In genomic region chr21:34881894-34882371, GRCh38 we compare ENCODE assay signal across 9 cellular contexts.
A peak's percentile ranks its signal among the peaks of the same experiment; 100 is the strongest.
DNase-seq lines count a peak whose midpoint lies in the region; ATAC-seq and TF ChIP-seq lines count a peak whose summit lies in the region.
"Had no signal": no experiment of that assay in that cellular context is flagged by ENCODE, and none has a peak within 500 bp of the region (broad histone marks: within the 10 kb centered on the region; RNA-seq: fewer than 3 reads in every experiment).

No MANE protein-coding gene starts in this region.

- H3K9me2 ChIP-seq in hepatocyte (replicated peaks; ENCODE audit: insufficient read depth), result no peaks in the 10 kb centered on the region

- H2AFZ ChIP-seq in hepatocyte, result no peak overlapping the region

- TF ChIP-seq CTCF in hepatocyte (IDR thresholded peaks at IDR 0.05; ENCODE audit: poor library complexity) (no peak), upper lobe of right lung (IDR thresholded peaks at IDR 0.05) (no peak)

- CTCF ChIA-PET in activated naive CD4-positive, alpha-beta T cell treated with anti-CD3 and anti-CD28 coated beads, Interleukin-2, amount 10 ng/mL, durations not matched to agents 7 days and 5 days (lab: Charles Lee), result no interaction called here
- CTCF ChIA-PET in activated CD4-positive, alpha-beta memory T cell treated with anti-CD3 and anti-CD28 coated beads, Interleukin-2, amount 10 ng/mL, durations not matched to agents 7 days and 5 days (lab: Charles Lee), result interaction anchor here (1.1 kb wide), 1 partner anchor 52 kb away, joined by 4 read pairs; no protein-coding TSS in a partner anchor

- H3K36me3 Mint-ChIP-seq in activated naive CD4-positive, alpha-beta T cell treated with anti-CD3 and anti-CD28 coated beads, Interleukin-2, amount 50 U/mL, for 72 hours, result peaks cover 50 to 57% of the 10 kb centered on the region in 2 donors
- peaks cover 42% of the 10 kb centered on the region for H3K36me3 Mint-ChIP-seq in activated naive CD4-positive, alpha-beta T cell treated with anti-CD3 and anti-CD28 coated beads, Interleukin-2, amount 10 ng/mL, durations not matched to agents 7 days and 5 days
- peaks cover 67% of the 10 kb centered on the region for H3K36me3 Mint-ChIP-seq in activated CD4-positive, alpha-beta memory T cell treated with anti-CD3 and anti-CD28 coated beads, Interleukin-2, amount 10 ng/mL, durations not matched to agents 7 days and 5 days (ENCODE audit: low read depth)

- peak overlapping the region; percentile 87 for H3K4me2 ChIP-seq in hepatocyte

- H3K4me3 Mint-ChIP-seq in activated naive CD4-positive, alpha-beta T cell treated with anti-CD3 and anti-CD28 coated beads, Interleukin-2, amount 10 ng/mL, durations not matched to agents 7 days and 5 days, result no peak overlapping the region
- peak overlapping the region; percentile 42 for H3K4me3 Mint-ChIP-seq in activated CD4-positive, alpha-beta memory T cell treated with anti-CD3 and anti-CD28 coated beads, Interleukin-2, amount 10 ng/mL, durations not matched to agents 7 days and 5 days

- H4K20me1 ChIP-seq in hepatocyte (ENCODE audit: insufficient read depth, poor library complexity, severe bottlenecking), result peaks cover 6% of the 10 kb centered on the region

- H3K4me1 Mint-ChIP-seq in activated naive CD4-positive, alpha-beta T cell treated with anti-CD3 and anti-CD28 coated beads, Interleukin-2, amount 10 ng/mL, durations not matched to agents 7 days and 5 days, result peaks cover 66% of the 10 kb centered on the region
- peaks cover 69% of the 10 kb centered on the region for H3K4me1 Mint-ChIP-seq in activated CD4-positive, alpha-beta memory T cell treated with anti-CD3 and anti-CD28 coated beads, Interleukin-2, amount 10 ng/mL, durations not matched to agents 7 days and 5 days

- intact Hi-C loops in upper lobe of right lung (cut with DNase I), result no loop called here

- peaks cover 23% of the 10 kb centered on the region for H3K4me1 ChIP-seq in hepatocyte (ENCODE audit: insufficient read depth)
- peaks cover 34% of the 10 kb centered on the region for H3K4me1 ChIP-seq in upper lobe of right lung

- peak; percentile 50 to 57 for ATAC-seq in activated naive CD4-positive, alpha-beta T cell treated with anti-CD3 and anti-CD28 coated beads, Interleukin-2, amount 50 U/mL, for 72 hours
- ATAC-seq in upper lobe of right lung, result no peak

- H3K27me3 ChIP-seq in hepatocyte (no peaks in the 10 kb centered on the region), upper lobe of right lung (no peaks in the 10 kb centered on the region)

- peak overlapping the region; percentile 67 to 74 for H3K27ac Mint-ChIP-seq in activated naive CD4-positive, alpha-beta T cell treated with anti-CD3 and anti-CD28 coated beads, Interleukin-2, amount 50 U/mL, for 72 hours
- no peak overlapping the region for H3K27ac Mint-ChIP-seq in activated naive CD4-positive, alpha-beta T cell treated with anti-CD3 and anti-CD28 coated beads, Interleukin-2, amount 10 ng/mL, durations not matched to agents 7 days and 5 days
- H3K27ac Mint-ChIP-seq in activated CD4-positive, alpha-beta memory T cell treated with anti-CD3 and anti-CD28 coated beads, Interleukin-2, amount 10 ng/mL, durations not matched to agents 7 days and 5 days, result peak overlapping the region; percentile 32

- peaks cover 81% of the 10 kb centered on the region for H3K79me2 ChIP-seq in hepatocyte

- no peaks in the 10 kb centered on the region for H3K36me3 ChIP-seq in hepatocyte (replicated peaks; ENCODE audit: insufficient read depth, low read depth)
- peaks cover 27% of the 10 kb centered on the region for H3K36me3 ChIP-seq in upper lobe of right lung

- DNase-seq in activated naive CD4-positive, alpha-beta T cell treated with anti-CD3 and anti-CD28 coated beads, Interleukin-2, amount 50 U/mL, for 72 hours (ENCODE audit: low spot score in 2 of 2), result no peak
- DNase-seq in activated naive CD4-positive, alpha-beta T cell treated with anti-CD3 and anti-CD28 coated beads, Interleukin-2, amount 10 ng/mL, durations not matched to agents 7 days and 5 days, result no peak
- no peak for DNase-seq in activated CD4-positive, alpha-beta memory T cell treated with anti-CD3 and anti-CD28 coated beads, Interleukin-2, amount 10 ng/mL, durations not matched to agents 7 days and 5 days
- no peak for DNase-seq in hepatocyte (ENCODE audit: low spot score)
- DNase-seq in upper lobe of right lung, result no peak
- no peak for DNase-seq in NCI-H2196 treated with DMSO at 0.1 percent for 48 hours (lab: John Stamatoyannopoulos, UW; ENCODE audit: unreplicated experiment)
- no peak for DNase-seq in cortex of kidney (lab: John Stamatoyannopoulos, UW)
- DNase-seq in NCI-H1694 treated with DMSO at 0.1 percent for 48 hours (lab: John Stamatoyannopoulos, UW), result no peak
- DNase-seq: posterior cingulate gyrus had no signal

- H3K9me3 Mint-ChIP-seq in activated naive CD4-positive, alpha-beta T cell treated with anti-CD3 and anti-CD28 coated beads, Interleukin-2, amount 50 U/mL, for 72 hours, result no peaks in the 10 kb centered on the region
- H3K9me3 Mint-ChIP-seq in activated naive CD4-positive, alpha-beta T cell treated with anti-CD3 and anti-CD28 coated beads, Interleukin-2, amount 10 ng/mL, durations not matched to agents 7 days and 5 days, result no peaks in the 10 kb centered on the region
- H3K9me3 Mint-ChIP-seq in activated CD4-positive, alpha-beta memory T cell treated with anti-CD3 and anti-CD28 coated beads, Interleukin-2, amount 10 ng/mL, durations not matched to agents 7 days and 5 days, result no peaks in the 10 kb centered on the region

- H3K27me3 Mint-ChIP-seq in activated naive CD4-positive, alpha-beta T cell treated with anti-CD3 and anti-CD28 coated beads, Interleukin-2, amount 10 ng/mL, durations not matched to agents 7 days and 5 days, result no peaks in the 10 kb centered on the region
- no peaks in the 10 kb centered on the region for H3K27me3 Mint-ChIP-seq in activated CD4-positive, alpha-beta memory T cell treated with anti-CD3 and anti-CD28 coated beads, Interleukin-2, amount 10 ng/mL, durations not matched to agents 7 days and 5 days

- POLR2A ChIA-PET in activated CD4-positive, alpha-beta memory T cell treated with anti-CD3 and anti-CD28 coated beads, Interleukin-2, amount 10 ng/mL, durations not matched to agents 7 days and 5 days (lab: Charles Lee), result interaction anchor here (1.1 to 16.0 kb wide), 2 partner anchors 8 to 163 kb away, joined by 5 to 623 read pairs; partner anchors contain the start of gene RUNX1

- H3K9me3 ChIP-seq in hepatocyte (ENCODE audit: low read depth), result no peaks in the 10 kb centered on the region
- no peaks in the 10 kb centered on the region for H3K9me3 ChIP-seq in upper lobe of right lung

- peak overlapping the region; percentile 3 for H3K4me3 ChIP-seq in hepatocyte
- peak overlapping the region; percentile 77 for H3K4me3 ChIP-seq in upper lobe of right lung

- H3K27ac ChIP-seq in hepatocyte, result peak overlapping the region; percentile 55
- H3K27ac ChIP-seq in upper lobe of right lung, result peak overlapping the region; percentile 97

- WGBS in hepatocyte (ENCODE audit: low lambda C conversion rate, missing lambda C conversion rate), result 88% methylated on average over 4 of the region's 4 CpGs
